8 cellular contexts compared by ENCODE assay signal in genomic region chr22:29727248-29727551, GRCh38. TPM values are rescaled to one million over a fixed set of nuclear protein-coding genes. Genes with fewer than 3 reads are reported as not detected.
DNase-seq lines count a peak whose midpoint lies in the region; ATAC-seq, FAIRE-seq and TF ChIP-seq lines count a peak whose summit lies in the region.

No MANE protein-coding gene starts in this region.

- intact Hi-C loops in mucosa of descending colon (cut with DNase I, micrococcal nuclease), result no loop called here

- no peak for FAIRE-seq in bronchial epithelial cell (lab: Jason Lieb, UNC)

- H3K9ac ChIP-seq in MM.1S (ENCODE audit: low read length), result no peak overlapping the region

- DNase-seq in ELR (ENCODE audit: low read depth), result peak; percentile 65
- DNase-seq in MM.1S, result peak; percentile 9
- no peak for DNase-seq in bronchial epithelial cell (ENCODE audit: low read depth)
- peak in 1 of 3 donors; percentile 46 for DNase-seq in mucosa of descending colon
- DNase-seq in GM19240 (ENCODE audit: insufficient read length, low spot score), result no peak
- no peak for DNase-seq in SW 1271 (lab: John Stamatoyannopoulos, UW)

- H3K79me2 ChIP-seq in MM.1S (ENCODE audit: low read length), result no peaks in the 10 kb centered on the region

- peak; percentile 38 for ATAC-seq in mucosa of descending colon
- no peak for ATAC-seq in HG02571 (IDR thresholded peaks at IDR 0.05; ENCODE audit: unreplicated experiment)
- ATAC-seq in HG03460 (IDR thresholded peaks at IDR 0.05; ENCODE audit: unreplicated experiment), result no peak

- H3K4me3 ChIP-seq in MM.1S (ENCODE audit: low read length) (no peak overlapping the region), bronchial epithelial cell (ENCODE audit: low read depth, low read length) (no peak overlapping the region), mucosa of descending colon (no peak overlapping the region)

- H3K36me3 ChIP-seq in MM.1S (replicated peaks; ENCODE audit: insufficient read depth, low read length) (no peaks in the 10 kb centered on the region), bronchial epithelial cell (ENCODE audit: control insufficient read depth, insufficient read depth, low read length) (no peaks in the 10 kb centered on the region), mucosa of descending colon (ENCODE audit: low read depth) (no peaks in the 10 kb centered on the region)

- H3K4me2 ChIP-seq in MM.1S (ENCODE audit: low read depth, low read length), result no peak overlapping the region

- H3F3A ChIP-seq in MM.1S (ENCODE audit: insufficient read depth, low read length), result no peaks in the 10 kb centered on the region

- H3K4me1 ChIP-seq in MM.1S (ENCODE audit: low read length) (no peaks in the 10 kb centered on the region), mucosa of descending colon (ENCODE audit: low read depth) (no peaks in the 10 kb centered on the region)

- no peak overlapping the region for H3K27ac ChIP-seq in MM.1S (ENCODE audit: low read length)

- H2AFZ ChIP-seq in MM.1S (ENCODE audit: low read length), result no peak overlapping the region

- no peaks in the 10 kb centered on the region for H3K9me2 ChIP-seq in MM.1S (replicated peaks; ENCODE audit: insufficient read depth, low read length)

- H3K27me3 ChIP-seq in MM.1S (replicated peaks; ENCODE audit: insufficient read depth, low read length), result peaks cover 47% of the 10 kb centered on the region
- H3K27me3 ChIP-seq in bronchial epithelial cell (ENCODE audit: control insufficient read depth, insufficient read depth, low read length), result peaks cover 2% of the 10 kb centered on the region

- H3K9me3 ChIP-seq in MM.1S (replicated peaks; ENCODE audit: insufficient read depth, low read length), result no peaks in the 10 kb centered on the region
- no peaks in the 10 kb centered on the region for H3K9me3 ChIP-seq in mucosa of descending colon

- TF ChIP-seq CTCF in MM.1S (IDR thresholded peaks at IDR 0.05; ENCODE audit: low read length), result peak; percentile 28
- peak; percentile 61 for TF ChIP-seq CTCF in bronchial epithelial cell (IDR thresholded peaks at IDR 0.05; ENCODE audit: insufficient read depth, low read length, severe bottlenecking)
- TF ChIP-seq CTCF in mucosa of descending colon (IDR thresholded peaks at IDR 0.05), result no peak

- H4K20me1 ChIP-seq in MM.1S (ENCODE audit: insufficient read depth, low read length), result no peaks in the 10 kb centered on the region

RNA-seq across cellular contexts. Expression of gene CABP7, which starts 7.4 kb away (rescaled TPM):
- total RNA-seq in bronchial epithelial cell (not detected in 2 replicates), mucosa of descending colon (under 1 TPM in 2 of 3 donors, not detected in 1; 0.19 to 0.41 TPM)

RNA-seq across cellular contexts. Expression of gene ZMAT5, which starts 39.6 kb away (rescaled TPM):
- total RNA-seq in bronchial epithelial cell, result 24.2 and 24.7 TPM in 2 replicates
- 10 to 100 TPM; 12.3 to 19.5 (median 16.1) TPM for total RNA-seq in mucosa of descending colon

RNA-seq across cellular contexts. Expression of gene UQCR10, which starts 40.0 kb away (rescaled TPM):
- 42.4 and 88.2 TPM in 2 replicates for total RNA-seq in bronchial epithelial cell
- total RNA-seq in mucosa of descending colon, result 100 to 1,000 TPM; 102 to 178 (median 154) TPM

Comparison
In these comparisons a context has a peak if more than half of its experiments do, and no peak if none do; other contexts are left out.
1. DNase-seq: peak in ELR (single experiment) and MM.1S (single experiment); none in bronchial epithelial cell (single experiment), GM19240 (single experiment) and SW 1271 (0 of 2).